In the genomic region with DNA sequence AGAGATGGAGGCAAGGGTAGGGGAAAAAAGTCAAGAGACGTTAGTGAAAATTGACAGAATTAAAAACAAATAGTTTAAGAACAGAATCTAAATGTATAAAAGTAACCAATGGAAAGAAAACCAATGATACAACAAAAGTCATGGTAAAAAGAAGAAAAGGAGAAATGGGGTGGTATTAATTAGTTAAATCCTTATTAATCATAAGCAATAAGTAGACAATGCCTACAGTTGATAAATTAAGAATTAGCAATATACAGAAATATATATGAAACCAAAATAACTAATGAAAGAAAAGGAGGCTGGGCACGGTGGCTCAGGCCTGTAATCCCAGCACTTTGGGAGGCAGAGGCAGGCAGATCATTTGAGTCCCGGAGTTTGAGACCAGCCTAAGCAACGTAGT, we compare ENCODE assay signal across 12 cellular contexts. TPM values are rescaled to one million over a fixed set of nuclear protein-coding genes. Genes with fewer than 3 reads are reported as not detected.
DNase-seq lines count a peak whose midpoint lies in the region; ATAC-seq, FAIRE-seq and TF ChIP-seq lines count a peak whose summit lies in the region.
"Had no signal": no experiment of that assay in that cellular context is flagged by ENCODE, and none has a peak within 500 bp of the region (broad histone marks: within the 10 kb centered on the region; RNA-seq: fewer than 3 reads in every experiment).

No MANE protein-coding gene starts in this region.

- TF ChIP-seq CTCF in right atrium auricular region (IDR thresholded peaks at IDR 0.05), result no peak
- no peak for TF ChIP-seq CTCF in left ventricle myocardium inferior (IDR thresholded peaks at IDR 0.05; ENCODE audit: borderline replicate concordance)
- TF ChIP-seq CTCF in keratinocyte (optimal IDR thresholded peaks at IDR 0.05 in 1 of 3, IDR thresholded peaks at IDR 0.05 in 1 of 3, conservative IDR thresholded peaks at IDR 0.05 in 1 of 3; ENCODE audit: extremely low read depth in 1 of 3, insufficient read depth in 2 of 3, low read length in 3 of 3), result no peak
- no peak for TF ChIP-seq CTCF in thyroid gland (IDR thresholded peaks at IDR 0.05)
- TF ChIP-seq CTCF in RWPE1 (conservative IDR thresholded peaks at IDR 0.05; ENCODE audit: low read depth), result no peak

- peaks cover 8% of the 10 kb centered on the region for H3K36me3 Mint-ChIP-seq in activated CD8-positive, alpha-beta T cell treated with anti-CD3 and anti-CD28 coated beads, Interleukin-2, amount 10 ng/mL, durations not matched to agents 7 days and 5 days (ENCODE audit: low read depth)

- H3K4me3 ChIP-seq in right atrium auricular region (no peak overlapping the region), left ventricle myocardium inferior (no peak overlapping the region), keratinocyte (ENCODE audit: control insufficient read depth in 2 of 3, extremely low read depth in 1 of 3, insufficient read depth in 2 of 3, low read depth in 1 of 3, low read length in 3 of 3) (no peak overlapping the region), thyroid gland (replicated peaks in 1 of 3) (no peak overlapping the region)
- H3K4me3 ChIP-seq: pancreas, spleen had no signal

- peaks cover 39% of the 10 kb centered on the region for H3K4me1 Mint-ChIP-seq in activated CD8-positive, alpha-beta T cell treated with anti-CD3 and anti-CD28 coated beads, Interleukin-2, amount 10 ng/mL, durations not matched to agents 7 days and 5 days (ENCODE audit: low read depth)

- H2AFZ ChIP-seq in keratinocyte (ENCODE audit: control insufficient read depth, low read length), result peak overlapping the region; percentile 89

- H3K4me1 ChIP-seq in right atrium auricular region (peaks cover 0 to 10% of the 10 kb centered on the region in 2 donors), left ventricle myocardium inferior (peaks cover 15% of the 10 kb centered on the region), keratinocyte (ENCODE audit: control insufficient read depth, extremely low read depth, insufficient read depth, low read length) (peaks cover 20% of the 10 kb centered on the region), thyroid gland (peaks cover 22 to 25% of the 10 kb centered on the region in 2 donors)
- H3K4me1 ChIP-seq: pancreas had no signal

- peak overlapping the region; percentile 54 to 73 for H3K27ac ChIP-seq in right atrium auricular region
- no peak overlapping the region for H3K27ac ChIP-seq in left ventricle myocardium inferior (replicated peaks)
- H3K27ac ChIP-seq in keratinocyte (ENCODE audit: control insufficient read depth, insufficient read depth, low read length), result peak overlapping the region; percentile 29
- H3K27ac ChIP-seq in thyroid gland, result peak overlapping the region; percentile 52 to 76 (median 64)
- no peak overlapping the region for H3K27ac ChIP-seq in RWPE1
- H3K27ac ChIP-seq: pancreas had no signal

- no peaks in the 10 kb centered on the region for H3K36me3 ChIP-seq in right atrium auricular region
- no peaks in the 10 kb centered on the region for H3K36me3 ChIP-seq in left ventricle myocardium inferior
- H3K36me3 ChIP-seq in keratinocyte (ENCODE audit: control insufficient read depth in 2 of 2, extremely low read depth in 1 of 2, insufficient read depth in 2 of 2, low read length in 2 of 2), result no peaks in the 10 kb centered on the region
- H3K36me3 ChIP-seq in thyroid gland, result no peaks in the 10 kb centered on the region
- H3K36me3 ChIP-seq: pancreas, spleen had no signal

- dilution Hi-C loops in keratinocyte (cut with MboI; ENCODE audit: extremely low pct_ligation_motif_present, low sequenced_read_pairs), result no loop called here

- no peak for DNase-seq in right atrium auricular region (ENCODE audit: low spot score)
- no peak for DNase-seq in left ventricle myocardium inferior
- no peak for DNase-seq in activated CD8-positive, alpha-beta T cell treated with anti-CD3 and anti-CD28 coated beads, Interleukin-2, amount 10 ng/mL, durations not matched to agents 7 days and 5 days
- DNase-seq in keratinocyte (ENCODE audit: low read depth, low spot score), result no peak
- DNase-seq in thyroid gland, result no peak
- no peak for DNase-seq in Ammon's horn (ENCODE audit: low spot score)
- DNase-seq in RWPE1 (ENCODE audit: low spot score), result no peak
- DNase-seq: activated gamma-delta T cell treated with Interleukin-2 at 50 U/mL for 16 hours, foreskin fibroblast, spleen had no signal

- FAIRE-seq in keratinocyte (lab: Jason Lieb, UNC), result no peak
- FAIRE-seq: pancreas had no signal

- no peaks in the 10 kb centered on the region for H3K9me1 ChIP-seq in keratinocyte (ENCODE audit: control insufficient read depth, extremely low read depth, insufficient read depth, low read length)

- H3K4me2 ChIP-seq in keratinocyte (ENCODE audit: control insufficient read depth, extremely low read depth, insufficient read depth, low read depth, low read length), result peak overlapping the region; percentile 89

- no peak overlapping the region for H3K4me3 Mint-ChIP-seq in activated CD8-positive, alpha-beta T cell treated with anti-CD3 and anti-CD28 coated beads, Interleukin-2, amount 10 ng/mL, durations not matched to agents 7 days and 5 days

- POLR2A ChIA-PET in activated CD8-positive, alpha-beta T cell treated with anti-CD3 and anti-CD28 coated beads, Interleukin-2, amount 10 ng/mL, durations not matched to agents 7 days and 5 days (lab: Charles Lee), result no interaction called here
- POLR2A ChIA-PET in RWPE1 (lab: Yijun Ruan, JAX; ENCODE audit: low non-redundant PET), result no interaction called here

- CTCF ChIA-PET in activated CD8-positive, alpha-beta T cell treated with anti-CD3 and anti-CD28 coated beads, Interleukin-2, amount 10 ng/mL, durations not matched to agents 7 days and 5 days (lab: Charles Lee), result interaction anchor here (0.9 to 1.6 kb wide), 5 partner anchors 10 to 240 kb away, joined by 3 to 14 read pairs (median 3); no protein-coding TSS in a partner anchor
- CTCF ChIA-PET in RWPE1 (lab: Yijun Ruan, JAX), result interaction anchor here (0.6 to 0.9 kb wide), 2 partner anchors 10 to 334 kb away, joined by 4 to 6 read pairs; no protein-coding TSS in a partner anchor

- no peaks in the 10 kb centered on the region for H4K20me1 ChIP-seq in keratinocyte (ENCODE audit: control insufficient read depth, extremely low read depth, insufficient read depth, low read length)

- no peak for TF ChIP-seq POLR2A in thyroid gland (IDR thresholded peaks at IDR 0.05)

- H3K9me3 Mint-ChIP-seq in activated CD8-positive, alpha-beta T cell treated with anti-CD3 and anti-CD28 coated beads, Interleukin-2, amount 10 ng/mL, durations not matched to agents 7 days and 5 days (ENCODE audit: insufficient read depth), result peaks cover 3% of the 10 kb centered on the region

- intact Hi-C loops in left ventricle myocardium inferior (cut with micrococcal nuclease), result no loop called here
- intact Hi-C loops in thyroid gland (cut with DNase I), result no loop called here

- H3K9ac ChIP-seq in keratinocyte (ENCODE audit: control insufficient read depth, extremely low read depth, insufficient read depth, low read length), result no peak overlapping the region

- WGBS in thyroid gland, 2 donors, result 83 to 86% methylated on average over 4 of the region's 4 CpGs

- no peak for ATAC-seq in activated CD8-positive, alpha-beta T cell treated with anti-CD3 and anti-CD28 coated beads, Interleukin-2, amount 10 ng/mL, durations not matched to agents 7 days and 5 days
- no peak for ATAC-seq in GM18909 (IDR thresholded peaks at IDR 0.05; ENCODE audit: poor library complexity, unreplicated experiment)

- no peaks in the 10 kb centered on the region for H3K27me3 Mint-ChIP-seq in activated CD8-positive, alpha-beta T cell treated with anti-CD3 and anti-CD28 coated beads, Interleukin-2, amount 10 ng/mL, durations not matched to agents 7 days and 5 days (ENCODE audit: low read depth)

- peak overlapping the region; percentile 64 for H3K27ac Mint-ChIP-seq in activated CD8-positive, alpha-beta T cell treated with anti-CD3 and anti-CD28 coated beads, Interleukin-2, amount 10 ng/mL, durations not matched to agents 7 days and 5 days

- H3K9me3 ChIP-seq in right atrium auricular region (no peaks in the 10 kb centered on the region), left ventricle myocardium inferior (replicated peaks) (no peaks in the 10 kb centered on the region), keratinocyte (ENCODE audit: control insufficient read depth, low read depth, low read length) (no peaks in the 10 kb centered on the region), thyroid gland (no peaks in the 10 kb centered on the region)
- H3K9me3 ChIP-seq: pancreas, spleen had no signal

- no peaks in the 10 kb centered on the region for H3K27me3 ChIP-seq in right atrium auricular region
- no peaks in the 10 kb centered on the region for H3K27me3 ChIP-seq in left ventricle myocardium inferior (ENCODE audit: low read depth)
- no peaks in the 10 kb centered on the region for H3K27me3 ChIP-seq in keratinocyte (ENCODE audit: control insufficient read depth, extremely low read depth, insufficient read depth, low read length)
- H3K27me3 ChIP-seq in thyroid gland, result no peaks in the 10 kb centered on the region
- H3K27me3 ChIP-seq: pancreas, spleen had no signal

- no peaks in the 10 kb centered on the region for H3K79me2 ChIP-seq in keratinocyte (ENCODE audit: control insufficient read depth, insufficient read depth, low read length)

RNA-seq across cellular contexts. Expression of gene EPM2AIP1, which starts 23.8 kb away (rescaled TPM):
- 10 to 100 TPM; 10.3 TPM for total RNA-seq in right atrium auricular region
- total RNA-seq in left ventricle myocardium inferior, result 25.4 TPM
- total RNA-seq in activated CD8-positive, alpha-beta T cell treated with anti-CD3 and anti-CD28 coated beads, Interleukin-2, amount 10 ng/mL, durations not matched to agents 7 days and 5 days, result 10 to 100 TPM; 18.4 to 19.3 TPM
- polyA plus RNA-seq in keratinocyte, result 3.8 to 5.5 TPM (median 5.2 TPM) in 3 replicates
- 5.4 TPM for polyA plus RNA-seq in keratinocyte (2011; ENCODE audit: low read depth)
- polyA plus RNA-seq in keratinocyte (2011; cell fraction: cytosol; rRNA removed), result 0.99 and 1.9 TPM in 2 replicates
- 8.2 and 13.1 TPM in 2 replicates for polyA plus RNA-seq in keratinocyte (2011; cell fraction: nucleus; rRNA removed)
- polyA plus RNA-seq in keratinocyte (2012; ENCODE audit: low replicate concordance), result 3.9 and 4.7 TPM in 2 replicates
- polyA minus RNA-seq in keratinocyte, result 1.9 to 8.1 TPM (median 5.1 TPM) in 3 replicates
- 5.6 TPM for polyA minus RNA-seq in keratinocyte (2011; cell fraction: cytosol; rRNA and poly(A)+ RNA removed)
- 6.0 and 10.0 TPM in 2 replicates for polyA minus RNA-seq in keratinocyte (2011; cell fraction: nucleus; rRNA and poly(A)+ RNA removed)
- total RNA-seq in thyroid gland, result 10 to 100 TPM; 25.3 to 48.0 (median 35.0) TPM

RNA-seq across cellular contexts. Expression of gene TRANK1, which starts 24.2 kb away (rescaled TPM):
- total RNA-seq in right atrium auricular region, result 10 to 100 TPM in 1 of 2 donors, 1 to 10 TPM in 1; 5.7 to 10.3 TPM
- 6.6 TPM for total RNA-seq in left ventricle myocardium inferior
- 10 to 100 TPM; 49.3 to 52.3 TPM for total RNA-seq in activated CD8-positive, alpha-beta T cell treated with anti-CD3 and anti-CD28 coated beads, Interleukin-2, amount 10 ng/mL, durations not matched to agents 7 days and 5 days
- 2.5 to 4.7 TPM (median 3.2 TPM) in 3 replicates for polyA plus RNA-seq in keratinocyte
- 0.61 TPM for polyA plus RNA-seq in keratinocyte (2011; ENCODE audit: low read depth)
- 1.4 and 1.5 TPM in 2 replicates for polyA plus RNA-seq in keratinocyte (2011; cell fraction: cytosol; rRNA removed)
- 12.4 and 13.7 TPM in 2 replicates for polyA plus RNA-seq in keratinocyte (2011; cell fraction: nucleus; rRNA removed)
- polyA plus RNA-seq in keratinocyte (2012; ENCODE audit: low replicate concordance), result 1.3 and 2.6 TPM in 2 replicates
- polyA minus RNA-seq in keratinocyte, result 7.7 to 13.6 TPM (median 8.4 TPM) in 3 replicates
- polyA minus RNA-seq in keratinocyte (2011; cell fraction: cytosol; rRNA and poly(A)+ RNA removed), result 1.5 TPM
- polyA minus RNA-seq in keratinocyte (2011; cell fraction: nucleus; rRNA and poly(A)+ RNA removed), result 9.8 and 13.0 TPM in 2 replicates
- 10 to 100 TPM; 11.7 to 26.3 (median 18.5) TPM for total RNA-seq in thyroid gland

RNA-seq across cellular contexts. Expression of gene MLH1, which starts 24.2 kb away (rescaled TPM):
- total RNA-seq in right atrium auricular region (10 to 100 TPM; 36.0 to 37.8 TPM), left ventricle myocardium inferior (55.6 TPM), thyroid gland (10 to 100 TPM; 32.1 to 65.7 (median 54.3) TPM)
- 10 to 100 TPM; 60.9 to 65.3 TPM for total RNA-seq in activated CD8-positive, alpha-beta T cell treated with anti-CD3 and anti-CD28 coated beads, Interleukin-2, amount 10 ng/mL, durations not matched to agents 7 days and 5 days
- polyA plus RNA-seq in keratinocyte, result 30.5 to 44.7 TPM (median 33.7 TPM) in 3 replicates
- 10.9 TPM for polyA plus RNA-seq in keratinocyte (2011; ENCODE audit: low read depth)
- 24.6 and 49.4 TPM in 2 replicates for polyA plus RNA-seq in keratinocyte (2011; cell fraction: cytosol; rRNA removed)
- polyA plus RNA-seq in keratinocyte (2011; cell fraction: nucleus; rRNA removed), result 33.1 and 35.9 TPM in 2 replicates
- 15.2 and 25.0 TPM in 2 replicates for polyA plus RNA-seq in keratinocyte (2012; ENCODE audit: low replicate concordance)
- polyA minus RNA-seq in keratinocyte, result 32.4 to 49.3 TPM (median 32.5 TPM) in 3 replicates
- 23.8 TPM for polyA minus RNA-seq in keratinocyte (2011; cell fraction: cytosol; rRNA and poly(A)+ RNA removed)
- 15.5 and 37.1 TPM in 2 replicates for polyA minus RNA-seq in keratinocyte (2011; cell fraction: nucleus; rRNA and poly(A)+ RNA removed)

Comparison
In these comparisons a context has a peak if more than half of its experiments do, and no peak if none do; other contexts are left out.
1. H3K27ac ChIP-seq: peak in right atrium auricular region (2 of 2), keratinocyte (single experiment) and thyroid gland (3 of 3); none in left ventricle myocardium inferior (single experiment) and RWPE1 (single experiment).